8 cellular contexts compared by ENCODE assay signal in the genomic region with DNA sequence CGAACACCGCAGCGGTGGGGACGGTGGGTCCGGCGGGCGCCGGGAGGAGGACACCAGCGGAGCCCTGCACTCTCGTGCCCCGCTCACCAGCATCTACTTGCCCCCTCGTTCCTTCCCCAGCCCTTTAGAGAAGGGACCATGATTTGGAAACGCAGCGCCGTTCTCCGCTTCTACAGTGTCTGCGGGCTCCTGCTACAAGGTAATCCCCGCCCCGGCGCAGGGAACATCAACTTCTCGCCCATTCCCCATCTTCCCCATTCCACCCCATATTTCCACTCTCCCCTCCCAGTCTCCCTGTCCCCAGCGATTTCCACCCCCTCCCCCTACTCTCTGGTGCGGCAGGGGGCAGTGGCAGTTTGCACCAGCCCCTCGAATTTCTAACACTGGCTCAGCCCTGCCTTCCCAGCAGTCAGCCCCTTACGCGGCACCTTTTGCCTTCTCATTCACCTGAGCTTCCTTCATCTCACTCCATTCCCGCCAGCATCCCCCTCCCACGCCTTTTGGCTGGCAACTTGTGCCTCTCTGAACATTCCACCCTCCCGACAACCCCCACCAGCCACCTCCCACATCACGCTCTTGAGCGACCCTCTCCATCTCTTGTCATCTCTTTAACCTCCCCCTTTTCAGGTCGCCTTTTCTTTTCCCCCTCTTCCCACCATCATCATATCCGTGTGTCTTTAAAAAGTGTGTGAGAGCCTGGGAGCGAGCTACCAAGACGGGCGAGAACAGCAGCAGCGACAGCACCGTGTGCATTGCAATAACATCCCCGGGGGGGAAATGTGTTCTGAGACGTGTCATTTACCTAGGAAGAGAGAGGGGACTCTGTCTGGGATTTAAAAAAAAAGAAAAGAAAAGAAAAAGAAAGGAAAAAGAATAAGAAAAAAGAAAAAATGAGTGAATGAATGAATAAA. TPM values are rescaled to one million over a fixed set of nuclear protein-coding genes. Genes with fewer than 3 reads are reported as not detected.
DNase-seq lines count a peak whose midpoint lies in the region; ATAC-seq and TF ChIP-seq lines count a peak whose summit lies in the region.

No MANE protein-coding gene starts in this region.

- no peaks in the 10 kb centered on the region for H3K36me3 ChIP-seq in parathyroid adenoma (ENCODE audit: control insufficient read depth, insufficient read depth, low read length)

- H3K4me3 ChIP-seq in epithelial cell of proximal tubule (ENCODE audit: low read depth, low read length) (peak overlapping the region; percentile 60), parathyroid adenoma (ENCODE audit: low read depth, low read length) (peak overlapping the region; percentile 82)

- H3K79me2 ChIP-seq in parathyroid adenoma = no peaks in the 10 kb centered on the region

- no peak overlapping the region for H3K9ac ChIP-seq in parathyroid adenoma

- DNase-seq in D341Med (ENCODE audit: low spot score) (peak; percentile 48), NCI-H748 (lab: John Stamatoyannopoulos, UW; ENCODE audit: unreplicated experiment) (peak; percentile 62), epithelial cell of proximal tubule (ENCODE audit: low read depth) (no peak), occipital lobe (lab: John Stamatoyannopoulos, UW) (no peak), AG08395 (ENCODE audit: low spot score) (no peak), GM19238 (ENCODE audit: insufficient read length, low spot score) (no peak)

- ATAC-seq in HG02884 (IDR thresholded peaks at IDR 0.05; ENCODE audit: unreplicated experiment) = no peak

- peak overlapping the region; percentile 80 for H3K4me2 ChIP-seq in parathyroid adenoma (ENCODE audit: low read length)

- H3K27ac ChIP-seq in parathyroid adenoma = no peak overlapping the region

- H3K9me3 ChIP-seq in parathyroid adenoma (ENCODE audit: control insufficient read depth, low read length) = no peaks in the 10 kb centered on the region

- H2AFZ ChIP-seq in parathyroid adenoma = peak overlapping the region; percentile 84

- H3K4me1 ChIP-seq in parathyroid adenoma = no peaks in the 10 kb centered on the region

- no peaks in the 10 kb centered on the region for H3K27me3 ChIP-seq in parathyroid adenoma (ENCODE audit: control insufficient read depth, insufficient read depth, low read length)

- TF ChIP-seq CTCF in epithelial cell of proximal tubule (conservative IDR thresholded peaks at IDR 0.05; ENCODE audit: low read depth, low read length) = no peak
- TF ChIP-seq CTCF in parathyroid adenoma (IDR thresholded peaks at IDR 0.05) = no peak

RNA-seq across cellular contexts. Expression of a gene that starts 0.9 kb away (rescaled TPM):
- total RNA-seq in epithelial cell of proximal tubule = not detected in 2 replicates
- 96.5 TPM for total RNA-seq in occipital lobe

Comparison
In these comparisons a context has a peak if more than half of its experiments do, and no peak if none do; other contexts are left out.
1. DNase-seq: peak in D341Med (single experiment) and NCI-H748 (single experiment); none in epithelial cell of proximal tubule (single experiment), occipital lobe (single experiment), AG08395 (single experiment) and GM19238 (single experiment).
2. RNA of a gene that starts 0.9 kb away (total RNA-seq): 96.5 TPM in occipital lobe (single experiment); not detected in epithelial cell of proximal tubule; every median in the first group is over 10 times any median in the second.